1 cellular context compared by ENCODE assay signal in genomic region chr7:100365998-100366367, GRCh38.
TF ChIP-seq lines count a peak whose summit lies in the region.

No MANE protein-coding gene starts in this region.

TF ChIP-seq in GM12878, 131 proteins besides CTCF, POLR2A, EP300 and RAD21:
- TF ChIP-seq CHD4 (IDR thresholded peaks at IDR 0.05) (0 out of 2 replicates have a peak, but pooled peaks have one; percentile 51), RELA (IDR thresholded peaks at IDR 0.05; ENCODE audit: borderline replicate concordance, partially characterized antibody) (peak; percentile 22), RELB (IDR thresholded peaks at IDR 0.05; ENCODE audit: low read depth) (peak; percentile 2), PML (IDR thresholded peaks at IDR 0.05; ENCODE audit: low read length) (peak; percentile 36; the same call in 1 of the 2 replicates), DPF2 (IDR thresholded peaks at IDR 0.05) (0 out of 2 replicates have a peak, but pooled peaks have one; percentile 11), NR2F1 (conservative IDR thresholded peaks at IDR 0.05) (peak; percentile 76), SMARCA5 (IDR thresholded peaks at IDR 0.05) (peak; percentile 22; the same call in 1 of the 2 replicates), BHLHE40 (IDR thresholded peaks at IDR 0.05; ENCODE audit: borderline replicate concordance in 1 of 2, low read depth in 2 of 2, low read length in 1 of 2) (peak; percentile 58 to 81; a peak in 3 of 4 replicates), ZNF384 (IDR thresholded peaks at IDR 0.05; ENCODE audit: borderline replicate concordance, low read depth, low read length) (0 out of 2 replicates have a peak, but pooled peaks have one; percentile 55), SKIL (IDR thresholded peaks at IDR 0.05; ENCODE audit: low read depth, poor library complexity, severe bottlenecking) (peak; percentile 24), NFIC (IDR thresholded peaks at IDR 0.05; ENCODE audit: low read depth, low read length) (peak; percentile 52; the same call in 1 of the 2 replicates), NKRF (conservative IDR thresholded peaks at IDR 0.05) (0 out of 2 replicates have a peak, but pooled peaks have one; percentile 48)
